In the genomic region with DNA sequence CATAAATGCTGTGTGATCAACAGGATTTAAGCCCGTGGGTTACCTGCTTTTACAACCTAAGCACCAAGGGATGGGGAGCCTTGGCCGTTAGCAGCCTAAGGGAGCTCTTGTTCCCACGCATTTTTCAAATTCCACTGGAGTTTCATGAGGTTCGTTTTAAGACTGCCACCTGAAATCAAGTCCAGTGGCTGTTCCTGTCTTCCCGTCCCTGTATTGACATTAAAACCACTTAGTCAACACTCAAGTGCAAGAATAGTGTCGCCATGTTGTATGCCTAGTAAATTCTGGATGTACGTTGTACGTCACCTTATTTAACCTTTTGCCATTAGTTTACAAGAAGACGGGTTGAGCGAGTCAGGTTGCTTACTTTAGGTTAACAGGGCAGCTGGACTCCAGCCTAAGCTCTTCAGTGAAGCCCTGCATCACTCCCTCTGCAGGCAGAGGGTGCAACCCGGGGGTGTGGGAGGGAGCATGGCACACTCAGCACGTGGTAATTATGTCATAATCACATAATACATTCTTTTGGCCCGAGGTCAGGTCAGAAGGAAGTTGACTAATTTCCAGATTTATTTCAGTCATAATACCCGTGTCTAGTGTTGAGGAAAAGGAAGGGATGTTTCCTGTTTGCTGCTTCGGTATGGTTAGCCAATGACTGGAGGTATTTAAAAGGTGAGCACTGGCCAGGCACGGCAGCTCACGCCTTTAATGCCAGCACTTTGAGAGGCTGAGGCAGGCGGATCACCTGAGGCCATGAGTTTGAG, we compare ENCODE assay signal across 8 cellular contexts. TPM values are rescaled to one million over a fixed set of nuclear protein-coding genes. Genes with fewer than 3 reads are reported as not detected.
DNase-seq lines count a peak whose midpoint lies in the region; ATAC-seq and TF ChIP-seq lines count a peak whose summit lies in the region.

No MANE protein-coding gene starts in this region.

- H3K4me1 Mint-ChIP-seq in IgD-negative memory B cell: peaks cover 21 to 27% (median 22%) of the 10 kb centered on the region in 3 donors
- peaks cover 17% of the 10 kb centered on the region for H3K4me1 Mint-ChIP-seq in nephron progenitor cell

- H3K27ac ChIP-seq in 22Rv1 (peak overlapping the region; percentile 94), esophagus squamous epithelium (peak overlapping the region; percentile 68 to 83 (median 76))

- no peak overlapping the region for H3K4me3 ChIP-seq in esophagus squamous epithelium

- no peaks in the 10 kb centered on the region for H3K36me3 ChIP-seq in esophagus squamous epithelium

- peaks cover 5 to 54% (median 17%) of the 10 kb centered on the region in 3 donors for H3K4me1 ChIP-seq in esophagus squamous epithelium

- H3K36me3 Mint-ChIP-seq in IgD-negative memory B cell (peaks cover 3% of the 10 kb centered on the region), nephron progenitor cell (ENCODE audit: low read depth) (peaks cover 45% of the 10 kb centered on the region)

- no peak for TF ChIP-seq POLR2A in esophagus squamous epithelium (IDR thresholded peaks at IDR 0.05)

- H3K27ac Mint-ChIP-seq in IgD-negative memory B cell (peak overlapping the region in 2 of 3 donors; percentile 39 to 73), nephron progenitor cell (peak overlapping the region; percentile 13)

- peak; percentile 68 for ATAC-seq in GM18499 (IDR thresholded peaks at IDR 0.05; ENCODE audit: insufficient read depth, unreplicated experiment)

- 25 to 37% methylated on average over 18 of the region's 18 CpGs for WGBS in esophagus squamous epithelium, 2 donors

- peak; percentile 72 for DNase-seq in UCSD-AML1 (lab: John Stamatoyannopoulos, UW; ENCODE audit: unreplicated experiment)
- peak; percentile 5 for DNase-seq in esophagus squamous epithelium (lab: John Stamatoyannopoulos, UW)
- no peak for DNase-seq in nephron progenitor cell
- DNase-seq in T-helper 9 cell: no peak
- no peak for DNase-seq in central memory CD4-positive, alpha-beta T cell

- intact Hi-C loops in esophagus squamous epithelium (cut with DNase I): no loop called here

- no peaks in the 10 kb centered on the region for H3K9me3 ChIP-seq in esophagus squamous epithelium

- H3K9me3 Mint-ChIP-seq in IgD-negative memory B cell (no peaks in the 10 kb centered on the region), nephron progenitor cell (peaks cover 32% of the 10 kb centered on the region)

- TF ChIP-seq CTCF in 22Rv1 (IDR thresholded peaks at IDR 0.05) (peak; percentile 45), esophagus squamous epithelium (IDR thresholded peaks at IDR 0.05) (peak in 5 of 6 experiments; percentile 3 to 42 (median 34)), nephron progenitor cell (IDR thresholded peaks at IDR 0.05) (no peak)

- H3K27me3 ChIP-seq in esophagus squamous epithelium: no peaks in the 10 kb centered on the region

- no peaks in the 10 kb centered on the region for H3K27me3 Mint-ChIP-seq in IgD-negative memory B cell
- no peaks in the 10 kb centered on the region for H3K27me3 Mint-ChIP-seq in nephron progenitor cell (ENCODE audit: low read depth, poor library complexity)

- peak overlapping the region in 1 of 4 donors; percentile 55 for H3K4me3 Mint-ChIP-seq in IgD-negative memory B cell
- H3K4me3 Mint-ChIP-seq in nephron progenitor cell: no peak overlapping the region

RNA-seq across cellular contexts. Expression of gene CNST, which starts 42.5 kb away (rescaled TPM):
- 51.6 TPM for polyA plus RNA-seq in IgD-negative memory B cell
- total RNA-seq in esophagus squamous epithelium: 10 to 100 TPM in 2 of 4 donors, 1 to 10 TPM in 2; 7.5 to 31.5 (median 12.4) TPM

RNA-seq across cellular contexts. Expression of gene TFB2M, which starts 42.7 kb away (rescaled TPM):
- 19.1 TPM for polyA plus RNA-seq in IgD-negative memory B cell
- 10 to 100 TPM in 3 of 4 donors, 1 to 10 TPM in 1; 6.2 to 17.7 (median 12.4) TPM for total RNA-seq in esophagus squamous epithelium

Comparison
In these comparisons a context has a peak if more than half of its experiments do, and no peak if none do; other contexts are left out.
1. DNase-seq: peak in UCSD-AML1 (single experiment) and esophagus squamous epithelium (single experiment); none in nephron progenitor cell (single experiment), T-helper 9 cell (single experiment) and central memory CD4-positive, alpha-beta T cell (single experiment).